Comparison of ENCODE assay signal across 1 cellular context in the genomic region with DNA sequence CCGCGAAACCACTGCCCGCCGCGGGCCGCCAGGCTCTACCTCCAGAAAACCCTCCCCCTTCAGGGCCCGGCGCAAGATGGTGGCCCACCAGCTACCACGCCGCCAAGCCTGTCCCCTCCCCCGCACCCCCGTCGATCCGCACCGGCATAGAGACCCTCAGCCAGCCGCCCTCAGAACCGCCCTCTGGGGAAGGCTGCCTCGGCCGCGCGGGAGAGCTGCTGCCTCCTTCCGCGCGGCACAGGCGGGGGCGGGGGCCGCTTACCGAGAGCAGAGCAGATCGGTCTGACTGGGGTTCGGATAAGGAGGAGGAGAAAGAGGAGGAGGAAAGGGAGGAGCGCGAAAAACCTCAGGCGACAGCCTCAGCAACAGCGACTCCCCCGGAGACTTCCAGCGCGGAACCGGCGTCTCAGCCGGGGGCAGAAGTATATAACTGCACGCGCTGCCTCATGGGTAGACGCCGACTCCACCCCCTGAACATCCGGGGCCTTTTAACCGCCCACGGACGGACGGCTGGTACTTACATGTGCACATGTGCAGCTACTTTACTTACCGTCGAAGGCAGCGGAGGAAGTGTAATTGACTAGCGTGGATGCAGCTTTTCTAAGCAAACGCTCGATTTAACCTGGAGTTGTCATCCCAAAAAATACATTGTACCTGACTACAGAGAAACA.
TF ChIP-seq lines count a peak whose summit lies in the region.

A gene with protein sequence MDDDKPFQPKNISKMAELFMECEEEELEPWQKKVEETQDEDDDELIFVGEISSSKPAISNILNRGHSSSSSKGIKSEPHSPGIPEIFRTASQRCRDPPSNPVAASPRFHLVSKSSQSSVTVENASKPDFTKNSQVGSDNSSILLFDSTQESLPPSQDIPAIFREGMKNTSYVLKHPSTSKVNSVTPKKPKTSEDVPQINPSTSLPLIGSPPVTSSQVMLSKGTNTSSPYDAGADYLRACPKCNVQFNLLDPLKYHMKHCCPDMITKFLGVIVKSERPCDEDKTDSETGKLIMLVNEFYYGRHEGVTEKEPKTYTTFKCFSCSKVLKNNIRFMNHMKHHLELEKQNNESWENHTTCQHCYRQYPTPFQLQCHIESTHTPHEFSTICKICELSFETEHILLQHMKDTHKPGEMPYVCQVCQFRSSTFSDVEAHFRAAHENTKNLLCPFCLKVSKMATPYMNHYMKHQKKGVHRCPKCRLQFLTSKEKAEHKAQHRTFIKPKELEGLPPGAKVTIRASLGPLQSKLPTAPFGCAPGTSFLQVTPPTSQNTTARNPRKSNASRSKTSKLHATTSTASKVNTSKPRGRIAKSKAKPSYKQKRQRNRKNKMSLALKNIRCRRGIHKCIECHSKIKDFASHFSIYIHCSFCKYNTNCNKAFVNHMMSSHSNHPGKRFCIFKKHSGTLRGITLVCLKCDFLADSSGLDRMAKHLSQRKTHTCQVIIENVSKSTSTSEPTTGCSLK (minus strand): TSS at position 400 of the 671 bp plus-strand sequence. CDS start 8,450 bp downstream, outside the sequence.

TF ChIP-seq in H1, 55 proteins besides CTCF, POLR2A, EP300 and RAD21 (continues in another document):
- TF ChIP-seq ASH2L (IDR thresholded peaks at IDR 0.05; ENCODE audit: low read length) (no peak), CBX8 (IDR thresholded peaks at IDR 0.05; ENCODE audit: borderline replicate concordance, low read depth, low read length) (no peak), BRCA1 (IDR thresholded peaks at IDR 0.05; ENCODE audit: low read depth, low read length) (no peak), ATF2 (IDR thresholded peaks at IDR 0.05; ENCODE audit: low read length) (no peak), ATF3 (IDR thresholded peaks at IDR 0.05; ENCODE audit: insufficient read depth, low read depth, low read length) (no peak), CHD7 (IDR thresholded peaks at IDR 0.05; ENCODE audit: insufficient replicate concordance, low read length) (no peak), POLR2AphosphoS5 (IDR thresholded peaks at IDR 0.05; ENCODE audit: low read depth, low read length) (peak; percentile 92), POU5F1 (IDR thresholded peaks at IDR 0.05; ENCODE audit: low read depth, low read length) (no peak), MAFK (IDR thresholded peaks at IDR 0.05; ENCODE audit: low read depth, low read length) (no peak), RXRA (IDR thresholded peaks at IDR 0.05; ENCODE audit: insufficient read depth, low read depth, low read length) (no peak), TEAD4 (IDR thresholded peaks at IDR 0.05; ENCODE audit: low read depth, low read length) (no peak), TCF12 (IDR thresholded peaks at IDR 0.05; ENCODE audit: low read depth, low read length) (no peak), SRF (IDR thresholded peaks at IDR 0.05; ENCODE audit: low read depth, low read length) (no peak), SP2 (IDR thresholded peaks at IDR 0.05; ENCODE audit: low read length) (no peak), SP4 (IDR thresholded peaks at IDR 0.05; ENCODE audit: low read length) (no peak), TBP (IDR thresholded peaks at IDR 0.05; ENCODE audit: low read depth, low read length) (peak; percentile 94), CTBP2 (IDR thresholded peaks at IDR 0.05; ENCODE audit: borderline replicate concordance, insufficient read depth, insufficient read length, low read length) (no peak), BACH1 (IDR thresholded peaks at IDR 0.05; ENCODE audit: low read length) (no peak), PHF8 (conservative IDR thresholded peaks at IDR 0.05; ENCODE audit: low read depth, low read length) (peak; percentile 61), KDM4A (IDR thresholded peaks at IDR 0.05; ENCODE audit: low read depth, low read length, severe bottlenecking) (no peak), HDAC6 (IDR thresholded peaks at IDR 0.05; ENCODE audit: low read depth, low read length) (no peak), YY1 (IDR thresholded peaks at IDR 0.05; ENCODE audit: low read depth, low read length) (peak; percentile 80), EGR1 (IDR thresholded peaks at IDR 0.05; ENCODE audit: borderline replicate concordance, low read depth, low read length) (no peak; the same call in 1 of the 2 replicates), MAX (IDR thresholded peaks at IDR 0.05) (peak; percentile 89), CEBPB (IDR thresholded peaks at IDR 0.05; ENCODE audit: low read depth, low read length) (no peak), ZNF274 (IDR thresholded peaks at IDR 0.05; ENCODE audit: borderline replicate concordance, extremely low read depth, low read length) (no peak), JUND (IDR thresholded peaks at IDR 0.05; ENCODE audit: low read length) (no peak), SIX5 (IDR thresholded peaks at IDR 0.05; ENCODE audit: low read depth, low read length) (no peak), SP1 (IDR thresholded peaks at IDR 0.05; ENCODE audit: low read depth, low read length) (no peak), KDM1A (IDR thresholded peaks at IDR 0.05; ENCODE audit: borderline replicate concordance, low read length) (no peak), JUN (IDR thresholded peaks at IDR 0.05; ENCODE audit: low read depth, low read length) (no peak), RBBP5 (IDR thresholded peaks at IDR 0.05; ENCODE audit: borderline replicate concordance, low read depth, low read length) (peak; percentile 47; the same call in 1 of the 2 replicates), KDM5A (IDR thresholded peaks at IDR 0.05; ENCODE audit: low read length) (no peak), USF2 (IDR thresholded peaks at IDR 0.05; ENCODE audit: low read length) (no peak), BCL11A (IDR thresholded peaks at IDR 0.05; ENCODE audit: low read depth in 2 of 2, low read length in 2 of 2) (no peak), GTF2F1 (IDR thresholded peaks at IDR 0.05; ENCODE audit: borderline replicate concordance, low read depth, low read length) (peak; percentile 78; the same call in 1 of the 2 replicates), FOSL1 (IDR thresholded peaks at IDR 0.05; ENCODE audit: insufficient read depth, low read depth, low read length) (no peak), GABPA (IDR thresholded peaks at IDR 0.05; ENCODE audit: borderline replicate concordance, insufficient read depth, low read length) (no peak), CREB1 (IDR thresholded peaks at IDR 0.05) (no peak), RFX5 (IDR thresholded peaks at IDR 0.05; ENCODE audit: borderline replicate concordance, low read depth, low read length) (no peak), SIRT6 (IDR thresholded peaks at IDR 0.05; ENCODE audit: low read length) (no peak), TAF1 (IDR thresholded peaks at IDR 0.05; ENCODE audit: low read depth, low read length) (peak; percentile 94), HDAC2 (IDR thresholded peaks at IDR 0.05; ENCODE audit: borderline replicate concordance in 1 of 2, low read depth in 2 of 2, low read length in 2 of 2) (no peak), TAF7 (optimal IDR thresholded peaks at IDR 0.05; ENCODE audit: borderline replicate concordance, low read depth, low read length) (no peak), SIN3A (conservative IDR thresholded peaks at IDR 0.05 in 1 of 2, IDR thresholded peaks at IDR 0.05 in 1 of 2; ENCODE audit: low read depth in 1 of 2, low read length in 2 of 2) (no peak), CHD2 (IDR thresholded peaks at IDR 0.05; ENCODE audit: low read length) (no peak), CBX5 (IDR thresholded peaks at IDR 0.05; ENCODE audit: low read depth, low read length) (no peak), EZH2 (IDR thresholded peaks at IDR 0.05; ENCODE audit: low read depth, low read length, severe bottlenecking) (no peak), NANOG (IDR thresholded peaks at IDR 0.05; ENCODE audit: insufficient read depth, low read depth, low read length, poor library complexity, severe bottlenecking) (no peak)
- TF ChIP-seq, protein P1, sequence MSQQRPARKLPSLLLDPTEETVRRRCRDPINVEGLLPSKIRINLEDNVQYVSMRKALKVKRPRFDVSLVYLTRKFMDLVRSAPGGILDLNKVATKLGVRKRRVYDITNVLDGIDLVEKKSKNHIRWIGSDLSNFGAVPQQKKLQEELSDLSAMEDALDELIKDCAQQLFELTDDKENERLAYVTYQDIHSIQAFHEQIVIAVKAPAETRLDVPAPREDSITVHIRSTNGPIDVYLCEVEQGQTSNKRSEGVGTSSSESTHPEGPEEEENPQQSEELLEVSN (IDR thresholded peaks at IDR 0.05), result peak; percentile 93
